In the genomic region with DNA sequence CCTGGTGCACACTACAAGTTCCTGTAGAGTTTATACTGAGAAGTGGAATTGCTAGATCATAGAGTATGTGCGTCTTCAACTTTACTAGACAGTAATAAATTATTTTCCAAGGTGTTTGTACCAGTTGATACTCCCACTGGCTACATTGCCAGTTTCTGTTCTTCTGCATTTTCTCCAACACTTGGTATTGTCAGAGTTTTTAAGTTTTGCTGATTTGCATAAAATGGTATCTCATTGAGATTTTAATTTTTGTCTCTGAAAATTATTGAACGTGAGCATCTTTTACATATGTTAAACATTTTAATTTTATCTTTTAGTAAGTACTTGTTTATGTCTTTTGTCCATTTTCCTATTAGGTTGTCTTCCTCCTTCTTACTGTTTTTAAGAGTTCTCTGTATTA, we compare ENCODE assay signal across 28 cellular contexts.
"Had no signal": no experiment of that assay in that cellular context is flagged by ENCODE, and none has a peak within 500 bp of the region (broad histone marks: within the 10 kb centered on the region; RNA-seq: fewer than 3 reads in every experiment).

No MANE protein-coding gene starts in this region.

- H3K4me3 ChIP-seq: neural progenitor cell, ovary, psoas muscle, right lobe of liver, sigmoid colon, stomach, thoracic aorta, thyroid gland, tibial nerve, upper lobe of left lung, vagina had no signal

- ATAC-seq: psoas muscle; right cardiac atrium; right lobe of liver; stimulated activated effector memory CD8-positive, alpha-beta T cell treated with anti-CD3 and anti-CD28 coated beads, Interleukin-12 subunit alpha, Interleukin-12 subunit beta, amount 100 ng/mL, for 72 hours; stimulated activated naive B cell treated with anti-CD40 and anti-IgM and Interleukin-4, amounts not matched to agents 10 μg/mL and 1 μg/mL and 100 μg/mL, for 72 hours had no signal

- H3K4me1 ChIP-seq: neural progenitor cell, parathyroid adenoma, psoas muscle, sigmoid colon, thyroid gland, tibial nerve, vagina had no signal

- DNase-seq: occipital lobe; ovary; posterior cingulate gyrus; psoas muscle; right cardiac atrium; right lobe of liver; sigmoid colon; small intestine; stimulated activated CD4-positive, alpha-beta T cell treated with anti-CD3 and anti-CD28 coated beads, Interleukin-15, amount 100 ng/mL, for 24 hours; stimulated activated CD4-positive, alpha-beta T cell treated with anti-CD3 and anti-CD28 coated beads, Interleukin-2, amount 100 ng/mL, for 24 hours; stimulated activated CD4-positive, alpha-beta T cell treated with anti-CD3 and anti-CD28 coated beads, Interleukin-2, amount 100 ng/mL, for 48 hours; stimulated activated CD4-positive, alpha-beta T cell treated with anti-CD3 and anti-CD28 coated beads, Interleukin-4, amount 100 ng/mL, for 24 hours; stimulated activated naive B cell treated with anti-CD40 and anti-IgM and Interleukin-4, amounts not matched to agents 10 μg/mL and 1 μg/mL and 100 μg/mL, for 72 hours; stimulated activated naive CD4-positive, alpha-beta T cell treated with Interleukin-2 at 50 U/mL for 16 hours; stomach; thyroid gland; trophoblast cell; upper lobe of left lung had no signal

- H3K4me1 Mint-ChIP-seq: nephron, neural progenitor cell had no signal

- H3K36me3 Mint-ChIP-seq: neural progenitor cell; stimulated activated effector memory CD8-positive, alpha-beta T cell treated with anti-CD3 and anti-CD28 coated beads, Interleukin-12 subunit alpha, Interleukin-12 subunit beta, amount 100 ng/mL, for 72 hours had no signal

- H3K4me2 ChIP-seq: neural progenitor cell had no signal

- H3K9me3 ChIP-seq: ovary, psoas muscle, right lobe of liver, sigmoid colon, stomach, thoracic aorta, thyroid gland, tibial nerve, upper lobe of left lung, vagina had no signal

- H2AFZ ChIP-seq: neural progenitor cell, parathyroid adenoma had no signal

- H3K27me3 Mint-ChIP-seq: progenitor cell of endocrine pancreas; stimulated activated naive B cell treated with anti-CD40 and anti-IgM and Interleukin-4, amounts not matched to agents 10 μg/mL and 1 μg/mL and 100 μg/mL, for 72 hours; stimulated activated naive CD8-positive, alpha-beta T cell treated with anti-CD3 and anti-CD28 coated beads, Interleukin-15, Interleukin-2, amounts not matched to agents 100 ng/mL and 50 ng/mL, for 24 hours had no signal

- H3K27ac ChIP-seq: neural progenitor cell, ovary, parathyroid adenoma, psoas muscle, sigmoid colon, stomach, thoracic aorta, thyroid gland, tibial nerve, vagina had no signal

- H3K36me3 ChIP-seq: neural progenitor cell, ovary, right lobe of liver, sigmoid colon, stomach, thoracic aorta, thyroid gland, tibial nerve, upper lobe of left lung, vagina had no signal

- H3K4me3 Mint-ChIP-seq: nephron; neural progenitor cell; stimulated activated effector memory CD8-positive, alpha-beta T cell treated with anti-CD3 and anti-CD28 coated beads, Interleukin-12 subunit alpha, Interleukin-12 subunit beta, amount 100 ng/mL, for 72 hours; stimulated activated naive B cell treated with anti-CD40 and anti-IgM and Interleukin-4, amounts not matched to agents 10 μg/mL and 1 μg/mL and 100 μg/mL, for 72 hours; stimulated activated naive CD8-positive, alpha-beta T cell treated with anti-CD3 and anti-CD28 coated beads, Interleukin-15, Interleukin-2, amounts not matched to agents 100 ng/mL and 50 ng/mL, for 24 hours had no signal

- H3K9ac ChIP-seq: neural progenitor cell, parathyroid adenoma had no signal

- FAIRE-seq: small intestine, urothelium cell line had no signal

- H3K27ac Mint-ChIP-seq: nephron; neural progenitor cell; progenitor cell of endocrine pancreas; stimulated activated effector memory CD8-positive, alpha-beta T cell treated with anti-CD3 and anti-CD28 coated beads, Interleukin-12 subunit alpha, Interleukin-12 subunit beta, amount 100 ng/mL, for 72 hours; stimulated activated naive B cell treated with anti-CD40 and anti-IgM and Interleukin-4, amounts not matched to agents 10 μg/mL and 1 μg/mL and 100 μg/mL, for 72 hours; stimulated activated naive CD8-positive, alpha-beta T cell treated with anti-CD3 and anti-CD28 coated beads, Interleukin-15, Interleukin-2, amounts not matched to agents 100 ng/mL and 50 ng/mL, for 24 hours had no signal

- H3K27me3 ChIP-seq: neural progenitor cell, ovary, right lobe of liver, sigmoid colon, stomach, thyroid gland, tibial nerve, upper lobe of left lung, vagina had no signal

- H3K9me3 Mint-ChIP-seq: nephron; neural progenitor cell; stimulated activated effector memory CD8-positive, alpha-beta T cell treated with anti-CD3 and anti-CD28 coated beads, Interleukin-12 subunit alpha, Interleukin-12 subunit beta, amount 100 ng/mL, for 72 hours; stimulated activated naive B cell treated with anti-CD40 and anti-IgM and Interleukin-4, amounts not matched to agents 10 μg/mL and 1 μg/mL and 100 μg/mL, for 72 hours; stimulated activated naive CD8-positive, alpha-beta T cell treated with anti-CD3 and anti-CD28 coated beads, Interleukin-15, Interleukin-2, amounts not matched to agents 100 ng/mL and 50 ng/mL, for 24 hours had no signal
